Comparison of ENCODE assay signal across 26 cellular contexts in genomic region chr18:62360806-62361205, GRCh38. TPM values are rescaled to one million over a fixed set of nuclear protein-coding genes. Genes with fewer than 3 reads are reported as not detected.
A peak's percentile ranks its signal among the peaks of the same experiment; 100 is the strongest.
DNase-seq lines count a peak whose midpoint lies in the region; ATAC-seq, FAIRE-seq and TF ChIP-seq lines count a peak whose summit lies in the region.
"Had no signal": no experiment of that assay in that cellular context is flagged by ENCODE, and none has a peak within 500 bp of the region (broad histone marks: within the 10 kb centered on the region; RNA-seq: fewer than 3 reads in every experiment).

No MANE protein-coding gene starts in this region.

- no peak overlapping the region for H2BK120ac ChIP-seq in H9 (ENCODE audit: low read depth, low read length, poor library complexity, severe bottlenecking)
- H2BK120ac ChIP-seq in H1 (replicated peaks; ENCODE audit: low read depth, low read length), result no peak overlapping the region

- no peak for TF ChIP-seq POLR2A in H1 (IDR thresholded peaks at IDR 0.05; ENCODE audit: control extremely low read depth in 1 of 2, low read depth in 2 of 2, low read length in 2 of 2)

- peak; percentile 28 for FAIRE-seq in bronchial epithelial cell (lab: Jason Lieb, UNC)
- FAIRE-seq in H1 (lab: Jason Lieb, UNC), result no peak
- FAIRE-seq: A549, GM12891, GM18507 had no signal

- TF ChIP-seq CTCF in H9 (conservative IDR thresholded peaks at IDR 0.05) (no peak), bronchial epithelial cell (IDR thresholded peaks at IDR 0.05; ENCODE audit: insufficient read depth, low read length, severe bottlenecking) (no peak), H1 (IDR thresholded peaks at IDR 0.05; ENCODE audit: control extremely low read depth in 1 of 3, insufficient read depth in 1 of 3, low read depth in 1 of 3, low read length in 3 of 3) (no peak)

- H3K4me2 ChIP-seq in H9 (ENCODE audit: insufficient read depth, insufficient read length, low read length), result no peak overlapping the region
- H3K4me2 ChIP-seq in H1 (ENCODE audit: insufficient read depth in 1 of 2, low read depth in 2 of 2, low read length in 2 of 2), result no peak overlapping the region
- H3K4me2 ChIP-seq: A549; BLaER1 treated with 17β-estradiol and CSF1 and Interleukin-3, amounts not matched to agents 10 nM and 100 nM had no signal

- H3K27ac Mint-ChIP-seq in H9, result peak overlapping the region in 2 of 3 experiments; percentile 7; a peak in 3 of 7 replicates
- H3K27ac Mint-ChIP-seq in T-helper 17 cell, result no peak overlapping the region
- H3K27ac Mint-ChIP-seq: CD4-positive, alpha-beta T cell; CD8-positive, alpha-beta memory T cell had no signal

- peaks cover 0 to 7% of the 10 kb centered on the region in 2 experiments; a peak in 3 of 4 replicates for H3K4me1 Mint-ChIP-seq in H9
- H3K4me1 Mint-ChIP-seq in T-helper 17 cell, result peaks cover 2% of the 10 kb centered on the region
- H3K4me1 Mint-ChIP-seq: CD8-positive, alpha-beta memory T cell had no signal

- WGBS in H9 (ENCODE audit: extremely low coverage, insufficient read length, low lambda C conversion rate), result no CpG with 5 or more reads among the region's 2 CpGs
- 88% methylated on average over 2 of the region's 2 CpGs; no CpG with 5 or more reads in 1 of the 2 experiments for WGBS in H1 (ENCODE audit: extremely low coverage in 1 of 2, insufficient coverage in 1 of 2, insufficient read length in 1 of 2, insufficient replicate concordance in 2 of 2, low coverage in 1 of 2, low lambda C conversion rate in 2 of 2, missing lambda C conversion rate in 1 of 2), 2 experiments

- H2BK12ac ChIP-seq in H9 (ENCODE audit: insufficient read length, low read depth, low read length), result no peak overlapping the region
- H2BK12ac ChIP-seq in H1 (ENCODE audit: low read depth, low read length), result no peak overlapping the region

- H2BK5ac ChIP-seq in H9 (ENCODE audit: insufficient read length, low read length) (no peak overlapping the region), H1 (ENCODE audit: low read depth, low read length) (no peak overlapping the region)

- H3K23me2 ChIP-seq in H9 (ENCODE audit: insufficient read length, low read depth, low read length, poor library complexity, severe bottlenecking), result no peaks in the 10 kb centered on the region
- no peaks in the 10 kb centered on the region for H3K23me2 ChIP-seq in H1 (ENCODE audit: low read depth, low read length)

- H3K4me3 ChIP-seq in bronchial epithelial cell (ENCODE audit: low read depth, low read length) (no peak overlapping the region), H1 (ENCODE audit: extremely low read depth in 1 of 4, insufficient read depth in 2 of 4, low read depth in 3 of 4, low read length in 4 of 4) (no peak overlapping the region)
- H3K4me3 ChIP-seq: A549; BLaER1 treated with 17β-estradiol and CSF1 and Interleukin-3, amounts not matched to agents 10 nM and 100 nM had no signal

- H3K9ac ChIP-seq in H9 (ENCODE audit: extremely low read depth, insufficient read length, low read length), result no peak overlapping the region
- no peak overlapping the region for H3K9ac ChIP-seq in H1 (replicated peaks in 1 of 4; ENCODE audit: extremely low read depth in 1 of 4, low read depth in 3 of 4, low read length in 3 of 4)
- H3K9ac ChIP-seq: BLaER1 treated with 17β-estradiol and CSF1 and Interleukin-3, amounts not matched to agents 10 nM and 100 nM had no signal

- no peak for TF ChIP-seq EP300 in H1 (IDR thresholded peaks at IDR 0.05; ENCODE audit: borderline replicate concordance in 1 of 2, low read depth in 2 of 2, low read length in 2 of 2)

- H3K23ac ChIP-seq in H9 (ENCODE audit: insufficient read length, low read depth, low read length) (no peak overlapping the region), H1 (ENCODE audit: insufficient read length) (no peak overlapping the region)

- H2BK15ac ChIP-seq in H9 (ENCODE audit: low read depth, low read length), result no peak overlapping the region
- no peak overlapping the region for H2BK15ac ChIP-seq in H1 (ENCODE audit: low read length)

- CTCF ChIA-PET in H1 (lab: Charles Lee; ENCODE audit: partially characterized antibody), result interaction anchor here (0.7 to 3.8 kb wide), 2 partner anchors 36 to 726 kb away, joined by 3 to 16 read pairs; partner anchors contain the start of gene TNFRSF11A

- H3K4me1 ChIP-seq in H9 (ENCODE audit: insufficient read depth, low read length), result no peaks in the 10 kb centered on the region
- no peaks in the 10 kb centered on the region; a peak in 1 of 7 replicates for H3K4me1 ChIP-seq in H1 (replicated peaks in 1 of 4; ENCODE audit: control insufficient read depth in 3 of 4, insufficient read depth in 4 of 4, low read length in 3 of 4)
- H3K4me1 ChIP-seq: A549, BE2C had no signal

- H3K4me3 Mint-ChIP-seq in H9 (no peak overlapping the region), T-helper 17 cell (no peak overlapping the region)
- H3K4me3 Mint-ChIP-seq: CD14-positive monocyte; CD4-positive, alpha-beta T cell; CD8-positive, alpha-beta memory T cell had no signal

- H2BK20ac ChIP-seq in H9 (ENCODE audit: low read depth, low read length, poor library complexity, severe bottlenecking), result no peak overlapping the region
- no peak overlapping the region for H2BK20ac ChIP-seq in H1 (ENCODE audit: low read length)

- H3K79me1 ChIP-seq in H9 (ENCODE audit: insufficient read depth, low read depth, low read length, poor library complexity, severe bottlenecking) (no peaks in the 10 kb centered on the region), H1 (ENCODE audit: low read depth, low read length) (no peaks in the 10 kb centered on the region)

- no peaks in the 10 kb centered on the region for H3K27me3 ChIP-seq in H9 (ENCODE audit: insufficient read depth, low read length)
- no peaks in the 10 kb centered on the region for H3K27me3 ChIP-seq in bronchial epithelial cell (ENCODE audit: control insufficient read depth, insufficient read depth, low read length)
- no peaks in the 10 kb centered on the region for H3K27me3 ChIP-seq in H1 (replicated peaks in 1 of 4; ENCODE audit: control insufficient read depth in 3 of 4, extremely low read depth in 1 of 4, insufficient read depth in 3 of 4, low read length in 3 of 4)
- H3K27me3 ChIP-seq: BE2C; BLaER1 treated with 17β-estradiol and CSF1 and Interleukin-3, amounts not matched to agents 10 nM and 100 nM had no signal

- H3K4ac ChIP-seq in H9 (ENCODE audit: low read depth, low read length) (no peak overlapping the region), H1 (replicated peaks; ENCODE audit: insufficient read length, low read depth, low read length) (peak overlapping the region; percentile 8)

- no peaks in the 10 kb centered on the region for H3K36me3 ChIP-seq in bronchial epithelial cell (ENCODE audit: control insufficient read depth, insufficient read depth, low read length)
- peaks cover 2 to 26% (median 6%) of the 10 kb centered on the region in 4 experiments; a peak in 5 of 8 replicates for H3K36me3 ChIP-seq in H1 (ENCODE audit: control insufficient read depth in 2 of 4, insufficient read depth in 4 of 4, low read length in 3 of 4)
- H3K36me3 ChIP-seq: BE2C had no signal

- H3K14ac ChIP-seq in H9 (ENCODE audit: insufficient read depth, low read length) (no peak overlapping the region), H1 (ENCODE audit: insufficient read length) (no peak overlapping the region)

- H4K20me1 ChIP-seq in H9 (ENCODE audit: control insufficient read depth, insufficient read depth, insufficient read length) (no peaks in the 10 kb centered on the region), H1 (replicated peaks in 1 of 2; ENCODE audit: control insufficient read depth in 1 of 2, insufficient read depth in 2 of 2, low read length in 2 of 2) (no peaks in the 10 kb centered on the region)
- H4K20me1 ChIP-seq: BLaER1 treated with 17β-estradiol and CSF1 and Interleukin-3, amounts not matched to agents 10 nM and 100 nM had no signal

- H3T11ph ChIP-seq in H9 (ENCODE audit: low read length), result no peak overlapping the region

- peaks cover 12 to 26% (median 19%) of the 10 kb centered on the region in 3 experiments; a peak in 5 of 7 replicates for H3K36me3 Mint-ChIP-seq in H9 (ENCODE audit: insufficient read depth in 1 of 3, low read depth in 3 of 3)
- H3K36me3 Mint-ChIP-seq in T-helper 17 cell (ENCODE audit: low read depth), result peaks cover 3% of the 10 kb centered on the region
- H3K36me3 Mint-ChIP-seq: CD8-positive, alpha-beta memory T cell had no signal

- ATAC-seq in T-helper 17 cell (no peak), GM21367 (IDR thresholded peaks at IDR 0.05; ENCODE audit: unreplicated experiment) (no peak)
- ATAC-seq: A549, HCT116 had no signal

- H2AK5ac ChIP-seq in H9 (ENCODE audit: insufficient read length, low read length), result no peak overlapping the region
- no peak overlapping the region for H2AK5ac ChIP-seq in H1 (ENCODE audit: low read depth, low read length)

- no peak for DNase-seq in H9
- DNase-seq in MV-4-11 (lab: John Stamatoyannopoulos, UW), result peak; percentile 16
- no peak for DNase-seq in bronchial epithelial cell (ENCODE audit: low read depth)
- no peak for DNase-seq in H1 (ENCODE audit: low read depth in 1 of 2, low spot score in 2 of 2)
- DNase-seq in T-helper 17 cell, result no peak
- no peak for DNase-seq in stimulated activated CD4-positive, alpha-beta T cell treated with anti-CD3 and anti-CD28 coated beads, Interleukin-2, amount 100 ng/mL, for 24 hours
- no peak for DNase-seq in T-helper 1 cell
- DNase-seq: 8988T; ACHN; AML-193; BE2C; Calu3; CD4-positive, alpha-beta T cell; CD8-positive, alpha-beta memory T cell; DMS153; DND-41; GF-D8; GOT3; H7 had no signal

- H4K91ac ChIP-seq in H9 (ENCODE audit: insufficient read length, low read depth, low read length) (no peak overlapping the region), H1 (replicated peaks; ENCODE audit: insufficient read length, low read length) (no peak overlapping the region)

- no peak for TF ChIP-seq RAD21 in H1 (IDR thresholded peaks at IDR 0.05 in 1 of 2, conservative IDR thresholded peaks at IDR 0.05 in 1 of 2; ENCODE audit: low read depth in 2 of 2, low read length in 2 of 2)

- POLR2A ChIA-PET in H1 (lab: Charles Lee; ENCODE audit: partially characterized antibody), result interaction anchor here (1.5 kb wide), 1 partner anchor 14 kb away, joined by 4 read pairs; no protein-coding TSS in a partner anchor

- H3K27me3 Mint-ChIP-seq in H9 (ENCODE audit: low read depth) (no peaks in the 10 kb centered on the region), T-helper 17 cell (peaks cover 14% of the 10 kb centered on the region)
- H3K27me3 Mint-ChIP-seq: CD4-positive, alpha-beta T cell had no signal

- H3K18ac ChIP-seq in H9 (ENCODE audit: insufficient read length, low read depth, low read length) (no peak overlapping the region), H1 (ENCODE audit: extremely low read depth, low read length) (no peak overlapping the region)

- no peaks in the 10 kb centered on the region for H3K9me3 Mint-ChIP-seq in H9
- H3K9me3 Mint-ChIP-seq: CD4-positive, alpha-beta T cell; CD8-positive, alpha-beta memory T cell had no signal

- H3K27ac ChIP-seq in H9 (ENCODE audit: insufficient read length, low read depth, low read length) (no peak overlapping the region), H1 (ENCODE audit: low read depth, low read length) (no peak overlapping the region)
- H3K27ac ChIP-seq: A549; BLaER1 treated with 17β-estradiol and CSF1 and Interleukin-3, amounts not matched to agents 10 nM and 100 nM had no signal

- H4K8ac ChIP-seq in H9 (replicated peaks; ENCODE audit: insufficient read length, low read depth, low read length) (no peak overlapping the region), H1 (ENCODE audit: extremely low read depth, insufficient read depth, low read length) (no peak overlapping the region)

- H3K79me2 ChIP-seq in H9 (ENCODE audit: insufficient read depth, low read length) (no peaks in the 10 kb centered on the region), H1 (ENCODE audit: control insufficient read depth in 1 of 2, insufficient read depth in 2 of 2, low read length in 2 of 2) (no peaks in the 10 kb centered on the region)

- H4K5ac ChIP-seq in H9 (ENCODE audit: insufficient read length, low read depth, low read length), result no peak overlapping the region
- no peak overlapping the region for H4K5ac ChIP-seq in H1 (ENCODE audit: insufficient read length, low read depth, low read length)

- H3K9me3 ChIP-seq in H9 (ENCODE audit: control insufficient read depth, low read depth, low read length) (no peaks in the 10 kb centered on the region), H1 (ENCODE audit: insufficient read depth in 2 of 2, low read depth in 1 of 2, low read length in 1 of 2) (no peaks in the 10 kb centered on the region), T-helper 17 cell (ENCODE audit: control insufficient read depth, low read length, poor library complexity, severe bottlenecking) (no peaks in the 10 kb centered on the region)
- H3K9me3 ChIP-seq: A549; BE2C; BLaER1 treated with 17β-estradiol and CSF1 and Interleukin-3, amounts not matched to agents 10 nM and 100 nM had no signal

- H2AFZ ChIP-seq in H9 (ENCODE audit: low read length) (no peak overlapping the region), H1 (ENCODE audit: low read length) (no peak overlapping the region)

- H3K56ac ChIP-seq in H9 (ENCODE audit: insufficient read length, low read depth, low read length) (no peak overlapping the region), H1 (replicated peaks; ENCODE audit: insufficient read length, low read depth, low read length) (no peak overlapping the region)

RNA-seq across cellular contexts. Expression of gene TNFRSF11A, which starts 35.7 kb away (rescaled TPM):
- 7.8 and 8.1 TPM in 2 replicates for total RNA-seq in H9 (2021)
- total RNA-seq in bronchial epithelial cell, result under 0.01 and 1.2 TPM in 2 replicates
- 10.6 and 11.1 TPM in 2 replicates for total RNA-seq in H1 (2021; fragmentation: NEBNext Ultra II Directional; extraction: Animal tissue kit (Norgen Biotek cat#: 25700))
- polyA plus RNA-seq in H1 (2011; rRNA removed), result 8.1 and 8.7 TPM in 2 replicates
- polyA plus RNA-seq in H1 (2011; cell fraction: cytosol; rRNA removed), result 7.4 TPM
- polyA plus RNA-seq in H1 (2011; cell fraction: nucleus; rRNA removed), result 16.5 TPM
- 6.6 to 12.8 TPM (median 10.3 TPM) in 4 replicates for polyA plus RNA-seq in H1 (2012, experiment 1 of 2)
- 3.3 TPM for polyA plus RNA-seq in H1 (2012, experiment 2 of 2)
- polyA plus RNA-seq in H1 (2013, experiment 1 of 2), result 5.3 TPM
- polyA plus RNA-seq in H1 (2013, experiment 2 of 2), result 5.4 TPM
- polyA minus RNA-seq in H1 (2011; rRNA and poly(A)+ RNA removed), result 10.9 and 14.6 TPM in 2 replicates
- 6.7 TPM for polyA minus RNA-seq in H1 (2011; cell fraction: cytosol; rRNA and poly(A)+ RNA removed)
- 20.2 TPM for polyA minus RNA-seq in H1 (2011; cell fraction: nucleus; rRNA and poly(A)+ RNA removed)
- total RNA-seq in T-helper 17 cell, result 1 to 10 TPM; 1.2 to 3.1 TPM
